In genomic region chr12:108508243-108508642, GRCh38 we compare ENCODE assay signal across 15 cellular contexts. TPM values are rescaled to one million over a fixed set of nuclear protein-coding genes. Genes with fewer than 3 reads are reported as not detected.
DNase-seq lines count a peak whose midpoint lies in the region; ATAC-seq and TF ChIP-seq lines count a peak whose summit lies in the region.
"Had no signal": no experiment of that assay in that cellular context is flagged by ENCODE, and none has a peak within 500 bp of the region (broad histone marks: within the 10 kb centered on the region; RNA-seq: fewer than 3 reads in every experiment).

No MANE protein-coding gene starts in this region.

- peak; percentile 49 to 56 for DNase-seq in activated T-cell treated with anti-CD3 and anti-CD28 coated beads, Interleukin-2, amount 50 U/mL, for 72 hours
- DNase-seq in activated T-cell treated with anti-CD3 and anti-CD28 coated beads for 4 hours (no peak), nephron progenitor cell (no peak), D341Med (ENCODE audit: low spot score) (no peak), islet precursor cell (no peak)
- DNase-seq: AML-193, erythroblast, H7, left cardiac atrium, NCI-H1092 treated with DMSO at 0.1 percent for 48 hours, NCI-H2171 had no signal

- H3K9me3 Mint-ChIP-seq in activated T-cell treated with anti-CD3 and anti-CD28 coated beads, Interleukin-2, amount 50 U/mL, for 72 hours, result peaks cover 2 to 9% of the 10 kb centered on the region in 2 donors
- H3K9me3 Mint-ChIP-seq in stimulated activated memory B cell treated with anti-CD40 and anti-IgM and Interleukin-4, amounts not matched to agents 10 μg/mL and 1 μg/mL and 100 μg/mL, for 72 hours, result peaks cover 6% of the 10 kb centered on the region
- H3K9me3 Mint-ChIP-seq in nephron progenitor cell, result peaks cover 17% of the 10 kb centered on the region

- TF ChIP-seq CTCF in nephron progenitor cell (IDR thresholded peaks at IDR 0.05), result no peak

- peak overlapping the region in 1 of 2 donors; percentile 37 for H3K4me3 Mint-ChIP-seq in activated T-cell treated with anti-CD3 and anti-CD28 coated beads, Interleukin-2, amount 50 U/mL, for 72 hours
- H3K4me3 Mint-ChIP-seq in stimulated activated memory B cell treated with anti-CD40 and anti-IgM and Interleukin-4, amounts not matched to agents 10 μg/mL and 1 μg/mL and 100 μg/mL, for 72 hours, result no peak overlapping the region
- H3K4me3 Mint-ChIP-seq in nephron progenitor cell, result no peak overlapping the region

- no peak overlapping the region for H3K27ac Mint-ChIP-seq in activated T-cell treated with anti-CD3 and anti-CD28 coated beads, Interleukin-2, amount 50 U/mL, for 72 hours
- H3K27ac Mint-ChIP-seq in stimulated activated memory B cell treated with anti-CD40 and anti-IgM and Interleukin-4, amounts not matched to agents 10 μg/mL and 1 μg/mL and 100 μg/mL, for 72 hours, result peak overlapping the region; percentile 50
- no peak overlapping the region for H3K27ac Mint-ChIP-seq in nephron progenitor cell

- ATAC-seq in activated T-cell treated with anti-CD3 and anti-CD28 coated beads, Interleukin-2, amount 50 U/mL, for 72 hours (replicated peaks in 1 of 2), result peak; percentile 93 to 94
- peak; percentile 57 for ATAC-seq in HG02610 (IDR thresholded peaks at IDR 0.05; ENCODE audit: unreplicated experiment)
- ATAC-seq in stimulated activated memory B cell treated with anti-CD40 and anti-IgM and Interleukin-4, amounts not matched to agents 10 μg/mL and 1 μg/mL and 100 μg/mL, for 72 hours, result peak; percentile 54
- ATAC-seq: left cardiac atrium had no signal

- H3K27ac ChIP-seq in angular gyrus (ENCODE audit: low read depth, low read length), result peak overlapping the region; percentile 86
- H3K27ac ChIP-seq: coronary artery had no signal

- peaks cover 29% of the 10 kb centered on the region for H3K27me3 Mint-ChIP-seq in activated T-cell treated with anti-CD3 and anti-CD28 coated beads, Interleukin-2, amount 50 U/mL, for 72 hours (ENCODE audit: low read depth)
- no peaks in the 10 kb centered on the region for H3K27me3 Mint-ChIP-seq in stimulated activated memory B cell treated with anti-CD40 and anti-IgM and Interleukin-4, amounts not matched to agents 10 μg/mL and 1 μg/mL and 100 μg/mL, for 72 hours
- H3K27me3 Mint-ChIP-seq in nephron progenitor cell (ENCODE audit: low read depth, poor library complexity), result peaks cover 12% of the 10 kb centered on the region

- peaks cover 6 to 8% of the 10 kb centered on the region in 2 donors for H3K36me3 Mint-ChIP-seq in activated T-cell treated with anti-CD3 and anti-CD28 coated beads, Interleukin-2, amount 50 U/mL, for 72 hours (ENCODE audit: insufficient read depth in 2 of 2)
- no peaks in the 10 kb centered on the region for H3K36me3 Mint-ChIP-seq in stimulated activated memory B cell treated with anti-CD40 and anti-IgM and Interleukin-4, amounts not matched to agents 10 μg/mL and 1 μg/mL and 100 μg/mL, for 72 hours
- peaks cover under 1% of the 10 kb centered on the region for H3K36me3 Mint-ChIP-seq in nephron progenitor cell (ENCODE audit: low read depth)

- H3K4me1 Mint-ChIP-seq in activated T-cell treated with anti-CD3 and anti-CD28 coated beads, Interleukin-2, amount 50 U/mL, for 72 hours (ENCODE audit: low read depth), result peaks cover 23% of the 10 kb centered on the region
- peaks cover 34% of the 10 kb centered on the region for H3K4me1 Mint-ChIP-seq in stimulated activated memory B cell treated with anti-CD40 and anti-IgM and Interleukin-4, amounts not matched to agents 10 μg/mL and 1 μg/mL and 100 μg/mL, for 72 hours
- H3K4me1 Mint-ChIP-seq in nephron progenitor cell, result no peaks in the 10 kb centered on the region

RNA-seq across cellular contexts. Expression of gene FICD, which starts 6.8 kb away (rescaled TPM):
- total RNA-seq in activated T-cell treated with anti-CD3 and anti-CD28 coated beads, Interleukin-2, amount 50 U/mL, for 72 hours, result 1 to 10 TPM; 4.0 to 7.7 TPM

RNA-seq across cellular contexts. Expression of gene SART3, which starts 52.7 kb away (rescaled TPM):
- total RNA-seq in activated T-cell treated with anti-CD3 and anti-CD28 coated beads, Interleukin-2, amount 50 U/mL, for 72 hours, result 10 to 100 TPM; 75.7 to 78.8 TPM

RNA-seq across cellular contexts. Expression of gene ISCU, which starts 54.2 kb away (rescaled TPM):
- 100 to 1,000 TPM; 115 to 139 TPM for total RNA-seq in activated T-cell treated with anti-CD3 and anti-CD28 coated beads, Interleukin-2, amount 50 U/mL, for 72 hours

Comparison
In these comparisons a context has a peak if more than half of its experiments do, and no peak if none do; other contexts are left out.
1. DNase-seq: peak in activated T-cell treated with anti-CD3 and anti-CD28 coated beads, Interleukin-2, amount 50 U/mL, for 72 hours (2 of 2); none in activated T-cell treated with anti-CD3 and anti-CD28 coated beads for 4 hours (single experiment), nephron progenitor cell (single experiment), D341Med (single experiment) and islet precursor cell (single experiment).
2. Peak in every context shown above with its lines, with median percentiles within 50 percentile points of each other: ATAC-seq.